In genomic region chr2:128317186-128317897, GRCh38 we compare ENCODE assay signal across 8 cellular contexts. TPM values are rescaled to one million over a fixed set of nuclear protein-coding genes. Genes with fewer than 3 reads are reported as not detected.
DNase-seq lines count a peak whose midpoint lies in the region; ATAC-seq and TF ChIP-seq lines count a peak whose summit lies in the region.

No MANE protein-coding gene starts in this region.

- no peak for TF ChIP-seq CTCF in GM20000 (IDR thresholded peaks at IDR 0.05; ENCODE audit: extremely low read depth, missing control alignments)
- TF ChIP-seq CTCF in VCaP (conservative IDR thresholded peaks at IDR 0.05), result no peak
- TF ChIP-seq CTCF in nephron progenitor cell (IDR thresholded peaks at IDR 0.05), result no peak

- ATAC-seq in HG03571 (IDR thresholded peaks at IDR 0.05; ENCODE audit: unreplicated experiment), result peak; percentile 43

- H3K27ac ChIP-seq in VCaP (peak overlapping the region; percentile 60; the same call in 1 of the 2 replicates), esophagus (ENCODE audit: low read depth in 2 of 2, low read length in 1 of 2) (peak overlapping the region; percentile 39 to 54)

- H3K4me3 Mint-ChIP-seq in nephron progenitor cell, result peak overlapping the region; percentile 89

- no peaks in the 10 kb centered on the region for H3K9me3 Mint-ChIP-seq in nephron progenitor cell

- no peak overlapping the region for H3K27ac Mint-ChIP-seq in nephron progenitor cell

- H3K27me3 ChIP-seq in esophagus (ENCODE audit: control insufficient read depth in 1 of 2, insufficient read depth in 2 of 2, low read length in 2 of 2), result no peaks in the 10 kb centered on the region

- peaks cover 50% of the 10 kb centered on the region for H3K4me1 Mint-ChIP-seq in nephron progenitor cell

- peaks cover 6% of the 10 kb centered on the region for H3K36me3 Mint-ChIP-seq in nephron progenitor cell (ENCODE audit: low read depth)

- peaks cover 21 to 41% of the 10 kb centered on the region in 2 donors for H3K4me1 ChIP-seq in esophagus (ENCODE audit: control insufficient read depth in 2 of 2, insufficient read depth in 2 of 2, low read length in 1 of 2)

- DNase-seq in EH (ENCODE audit: low read depth), result peak; percentile 25
- peak; percentile 78 for DNase-seq in GM20000 (ENCODE audit: low spot score)
- no peak for DNase-seq in nephron progenitor cell
- DNase-seq in effector CD4-positive, alpha-beta T cell, result no peak
- no peak for DNase-seq in inferior parietal cortex (ENCODE audit: extremely low spot score)

- H3K27me3 Mint-ChIP-seq in nephron progenitor cell (ENCODE audit: low read depth, poor library complexity), result peaks cover 34% of the 10 kb centered on the region

- H3K4me3 ChIP-seq in esophagus (ENCODE audit: low read depth in 1 of 2, low read length in 2 of 2), result peak overlapping the region; percentile 64 to 86

- H3K36me3 ChIP-seq in esophagus (ENCODE audit: control insufficient read depth in 2 of 2, insufficient read depth in 2 of 2, low read length in 1 of 2), result peaks cover 0 to 17% of the 10 kb centered on the region in 2 donors

- H3K9me3 ChIP-seq in esophagus (ENCODE audit: control insufficient read depth in 2 of 2, insufficient read depth in 1 of 2, low read depth in 1 of 2, low read length in 1 of 2), result no peaks in the 10 kb centered on the region

- 2 to 3% methylated on average over 32 to 34 of the region's 34 CpGs for WGBS in esophagus, 2 donors

RNA-seq across cellular contexts. Expression of gene HS6ST1, which starts 1.3 kb away (rescaled TPM):
- polyA plus RNA-seq in esophagus, result 10 to 100 TPM; 23.1 to 29.9 TPM

Comparison
In these comparisons a context has a peak if more than half of its experiments do, and no peak if none do; other contexts are left out.
1. DNase-seq: peak in EH (single experiment) and GM20000 (single experiment); none in nephron progenitor cell (single experiment), effector CD4-positive, alpha-beta T cell (single experiment) and inferior parietal cortex (single experiment).